In genomic region chr10:102970497-102970896, GRCh38 we compare ENCODE assay signal across 19 cellular contexts. TPM values are rescaled to one million over a fixed set of nuclear protein-coding genes. Genes with fewer than 3 reads are reported as not detected.
A peak's percentile ranks its signal among the peaks of the same experiment; 100 is the strongest.
DNase-seq lines count a peak whose midpoint lies in the region; ATAC-seq, FAIRE-seq and TF ChIP-seq lines count a peak whose summit lies in the region.
"Had no signal": no experiment of that assay in that cellular context is flagged by ENCODE, and none has a peak within 500 bp of the region (broad histone marks: within the 10 kb centered on the region; RNA-seq: fewer than 3 reads in every experiment).

No MANE protein-coding gene starts in this region.

- H3K23ac ChIP-seq in IMR-90 (ENCODE audit: low read depth, low read length) = 0 out of 2 replicates have a peak overlapping the region, but pooled peaks have one; percentile 29

- H3K27me3 ChIP-seq in IMR-90 (ENCODE audit: control insufficient read depth, insufficient read depth, low read length) (no peaks in the 10 kb centered on the region), K562 (ENCODE audit: control insufficient read depth in 2 of 2, insufficient read depth in 2 of 2, low read length in 2 of 2) (no peaks in the 10 kb centered on the region), small intestine (ENCODE audit: control insufficient read depth in 2 of 2, insufficient read depth in 2 of 2, low read length in 2 of 2) (no peaks in the 10 kb centered on the region)

- no peak for TF ChIP-seq EP300 in K562 (IDR thresholded peaks at IDR 0.05; ENCODE audit: low read length)

- CTCF ChIA-PET in IMR-90 (lab: Yijun Ruan, JAX) = no interaction called here
- CTCF ChIA-PET in K562 (lab: Yijun Ruan, JAX; ENCODE audit: low intra/inter-chr PET ratio) = no interaction called here

- H2BK5ac ChIP-seq in IMR-90 (ENCODE audit: low read depth, low read length, poor library complexity, severe bottlenecking) = no peak overlapping the region

- H3K27ac ChIP-seq in IMR-90 (ENCODE audit: insufficient read depth, low read length) (no peak overlapping the region), K562 (ENCODE audit: extremely low read depth, low read depth, low read length) (no peak overlapping the region), small intestine (ENCODE audit: low read depth in 1 of 2, low read length in 1 of 2) (no peak overlapping the region)
- H3K27ac ChIP-seq: HL-60 had no signal

- no peaks in the 10 kb centered on the region for H3K79me2 ChIP-seq in K562 (ENCODE audit: control insufficient read depth, insufficient read depth, low read length)

- TF ChIP-seq POLR2A in IMR-90 (IDR thresholded peaks at IDR 0.05; ENCODE audit: low read depth, low read length) = no peak
- no peak for TF ChIP-seq POLR2A in K562 (conservative IDR thresholded peaks at IDR 0.05)

- H4K91ac ChIP-seq in IMR-90 (ENCODE audit: insufficient read depth, low read depth, low read length) = no peak overlapping the region; the same call in 1 of the 2 replicates

- 0 out of 4 replicates have a peak overlapping the region, but pooled peaks of 1 of the 2 experiments have one; percentile 5 for H4K8ac ChIP-seq in IMR-90 (ENCODE audit: low read depth in 2 of 2, low read length in 2 of 2)

- peaks cover 17 to 61% of the 10 kb centered on the region in 2 experiments for H3K79me1 ChIP-seq in IMR-90 (ENCODE audit: low read depth in 1 of 2, low read length in 2 of 2)

- no peak overlapping the region for H2BK20ac ChIP-seq in IMR-90 (ENCODE audit: low read depth, low read length)

- intact Hi-C loops in IMR-90 (cut with micrococcal nuclease) (no loop called here), K562 (cut with micrococcal nuclease) (no loop called here), sciatic nerve (cut with DNase I) (no loop called here)

- DNase-seq in AG08395 (ENCODE audit: low spot score) = peak; percentile 9
- DNase-seq in EH (ENCODE audit: low read depth) = peak; percentile 47
- DNase-seq in IMR-90 = no peak
- DNase-seq in K562 (ENCODE audit: extremely low read depth in 1 of 4, low spot score in 3 of 4) = no peak
- DNase-seq in sciatic nerve (ENCODE audit: low spot score) = no peak
- DNase-seq in small intestine = no peak
- DNase-seq: 8988T; CD8-positive, alpha-beta T cell; COR-L47; DMS153; DMS79 treated with DMSO at 0.1 percent for 48 hours; GDM1; HCEC 1CT; KG1 had no signal

- H2AFZ ChIP-seq in IMR-90 (replicated peaks; ENCODE audit: low read length, poor library complexity) = no peak overlapping the region
- no peak overlapping the region for H2AFZ ChIP-seq in K562 (ENCODE audit: low read depth, low read length)

- H4K20me1 ChIP-seq in IMR-90 (ENCODE audit: insufficient read depth, low read length) (peaks cover 7% of the 10 kb centered on the region; the same call in 1 of the 2 replicates), K562 (replicated peaks; ENCODE audit: control insufficient read depth, insufficient read depth, low read length) (no peaks in the 10 kb centered on the region)

- no peak overlapping the region for H2AK9ac ChIP-seq in IMR-90 (replicated peaks; ENCODE audit: low read depth, low read length, poor library complexity)

- no peak for FAIRE-seq in K562 (lab: Jason Lieb, UNC)
- FAIRE-seq in small intestine (lab: Jason Lieb, UNC) = no peak
- FAIRE-seq: D721Med, GM18507 had no signal

- in situ Hi-C loops in IMR-90 (cut with MboI; ENCODE audit: low sequenced_read_pairs) = no loop called here
- in situ Hi-C loops in K562 (cut with MboI) = no loop called here

- no peak overlapping the region for H3K4ac ChIP-seq in IMR-90 (ENCODE audit: low read depth, low read length)

- no peak for TF ChIP-seq CTCF in IMR-90 (conservative IDR thresholded peaks at IDR 0.05; ENCODE audit: low read depth, low read length)
- no peak for TF ChIP-seq CTCF in K562 (IDR thresholded peaks at IDR 0.05 in 2 of 3, conservative IDR thresholded peaks at IDR 0.05 in 1 of 3; ENCODE audit: insufficient read depth in 2 of 3, low read depth in 1 of 3, low read length in 3 of 3)

- no peaks in the 10 kb centered on the region for H3K36me3 ChIP-seq in IMR-90 (ENCODE audit: control insufficient read depth, insufficient read depth, low read length)
- no peaks in the 10 kb centered on the region for H3K36me3 ChIP-seq in K562 (ENCODE audit: control insufficient read depth, insufficient read depth, low read length)
- H3K36me3 ChIP-seq in small intestine (ENCODE audit: control insufficient read depth in 2 of 2, insufficient read depth in 2 of 2, low read length in 2 of 2) = no peaks in the 10 kb centered on the region

- H3K14ac ChIP-seq in IMR-90 (replicated peaks; ENCODE audit: low read depth, low read length) = peak overlapping the region; percentile 50; the same call in 1 of the 2 replicates

- H3K4me3 ChIP-seq in IMR-90 (ENCODE audit: insufficient read depth, low read depth, low read length) (no peak overlapping the region), K562 (no peak overlapping the region), small intestine (ENCODE audit: low read depth in 1 of 2, low read length in 2 of 2) (no peak overlapping the region)

- H3K56ac ChIP-seq in IMR-90 (ENCODE audit: extremely low read depth, insufficient read depth, low read length) = no peak overlapping the region

- no peak overlapping the region for H2BK120ac ChIP-seq in IMR-90 (ENCODE audit: low read depth, low read length)

- peaks cover 4% of the 10 kb centered on the region; the same call in 1 of the 2 replicates for H3K4me1 ChIP-seq in IMR-90 (ENCODE audit: control insufficient read depth, insufficient read depth, low read length)
- peaks cover under 1 to 4% of the 10 kb centered on the region in 2 experiments; a peak in 2 of 5 replicates for H3K4me1 ChIP-seq in K562 (replicated peaks in 1 of 2; ENCODE audit: control insufficient read depth in 2 of 2, insufficient read depth in 2 of 2, low read length in 2 of 2)
- peaks cover 0 to 2% of the 10 kb centered on the region in 2 donors for H3K4me1 ChIP-seq in small intestine (ENCODE audit: control insufficient read depth in 2 of 2, insufficient read depth in 1 of 2, low read depth in 1 of 2, low read length in 1 of 2)

- H4K5ac ChIP-seq in IMR-90 (ENCODE audit: low read depth, low read length) = no peak overlapping the region

- no peak overlapping the region for H2BK15ac ChIP-seq in IMR-90 (ENCODE audit: low read depth, low read length)

- H3K9me3 ChIP-seq in IMR-90 (ENCODE audit: control insufficient read depth, insufficient read depth, low read length) = no peaks in the 10 kb centered on the region
- no peaks in the 10 kb centered on the region for H3K9me3 ChIP-seq in K562 (replicated peaks; ENCODE audit: control insufficient read depth, insufficient read depth, low read depth, low read length)
- H3K9me3 ChIP-seq in small intestine (ENCODE audit: control insufficient read depth, low read depth) = no peaks in the 10 kb centered on the region

- BruUV-seq in IMR-90 (replicated peaks; lab: Mats Ljungman, UMichigan) (no TSS peak), K562 (replicated peaks; lab: Mats Ljungman, UMichigan) (no TSS peak)

- POLR2A ChIA-PET in IMR-90 (lab: Charles Lee; ENCODE audit: unreplicated experiment) (no interaction called here), K562 (lab: Yijun Ruan, JAX) (no interaction called here)

- H2AK5ac ChIP-seq in IMR-90 (ENCODE audit: low read depth, low read length) = no peak overlapping the region

- no peak overlapping the region for H3K18ac ChIP-seq in IMR-90 (ENCODE audit: low read depth, low read length)

- ATAC-seq in IMR-90 (ENCODE audit: low read depth) = no peak
- ATAC-seq in K562 = no peak
- ATAC-seq in sciatic nerve = no peak
- no peak for ATAC-seq in GM21515 (IDR thresholded peaks at IDR 0.05; ENCODE audit: unreplicated experiment)
- ATAC-seq in GM21825 (IDR thresholded peaks at IDR 0.05; ENCODE audit: unreplicated experiment) = no peak
- ATAC-seq: CD8-positive, alpha-beta T cell had no signal

- no peak overlapping the region for H3K4me2 ChIP-seq in IMR-90 (ENCODE audit: low read depth, low read length)
- no peak overlapping the region for H3K4me2 ChIP-seq in K562 (ENCODE audit: insufficient read depth, low read length)

- H3K9me1 ChIP-seq in IMR-90 (ENCODE audit: insufficient read depth, low read length) (0 out of 2 replicates have a peak, but pooled peaks cover 7% of the 10 kb centered on the region), K562 (ENCODE audit: control insufficient read depth, insufficient read depth, low read length) (no peaks in the 10 kb centered on the region)

- no peak for TF ChIP-seq RAD21 in IMR-90 (IDR thresholded peaks at IDR 0.05; ENCODE audit: low read length)
- TF ChIP-seq RAD21 in K562 (CRISPR knock-in tag; conservative IDR thresholded peaks at IDR 0.05 in 1 of 2, IDR thresholded peaks at IDR 0.05 in 1 of 2) = no peak

- H3K9ac ChIP-seq in IMR-90 (ENCODE audit: low read depth, low read length) = no peak overlapping the region
- H3K9ac ChIP-seq in K562 (ENCODE audit: insufficient read depth in 1 of 2, low read depth in 2 of 2, low read length in 2 of 2) = no peak overlapping the region

- dilution Hi-C loops in IMR-90 (cut with HindIII; ENCODE audit: low sequenced_read_pairs, unreplicated experiment) = no loop called here

TF ChIP-seq in IMR-90, 13 proteins besides CTCF, POLR2A, EP300 and RAD21 (continues in another document):
- TF ChIP-seq MXI1 (IDR thresholded peaks at IDR 0.05; ENCODE audit: borderline replicate concordance, low read depth, low read length) = no peak

RNA-seq across cellular contexts. Expression of gene CNNM2, which starts 52.4 kb away (rescaled TPM):
- total RNA-seq in IMR-90 (2012; rRNA removed) (5.6 and 6.4 TPM in 2 replicates), K562 (2014; rRNA removed) (4.0 and 5.9 TPM in 2 replicates), K562 (2014; rRNA removed; fragmentation: Illumina TruSeq; extraction: Trizol) (1.2 and 1.4 TPM in 2 replicates), K562 (2015; rRNA removed; fragmentation: Illumina TruSeq; extraction: Trizol) (1.2 and 1.5 TPM in 2 replicates), K562 (2021) (5.0 and 5.7 TPM in 2 replicates), sciatic nerve (11.1 TPM)
- polyA plus RNA-seq in IMR-90 (2012; rRNA removed) (4.7 and 5.6 TPM in 2 replicates), K562 (2011; rRNA removed) (1.3 and 1.7 TPM in 2 replicates), K562 (2014; fragmentation: Illumina TruSeq; extraction: Trizol) (2.1 and 2.7 TPM in 2 replicates), K562 (2014; fragmentation: Nextera tagmentation; extraction: Ambion mirVana) (under 1 TPM; 0.21 to 0.23 TPM), K562 (2014; rRNA removed) (0.93 and 2.2 TPM in 2 replicates), small intestine (1 to 10 TPM in 2 of 3 donors, under 1 TPM in 1; 0.45 to 3.3 (median 1.1) TPM)
- 4.4 and 9.1 TPM in 2 replicates for polyA plus RNA-seq in IMR-90 (2012; cell fraction: cytosol; rRNA removed)
- polyA plus RNA-seq in IMR-90 (2012; cell fraction: nucleus; rRNA removed; ENCODE audit: low replicate concordance) = 9.1 and 11.0 TPM in 2 replicates
- total RNA-seq in K562 (2011; cell fraction: chromatin; rRNA removed; ENCODE audit: low replicate concordance) = 12.8 and 21.8 TPM in 2 replicates
- total RNA-seq in K562 (2011; cell fraction: nucleolus; rRNA removed) = 8.7 and 9.2 TPM in 2 replicates
- 8.9 and 12.8 TPM in 2 replicates for total RNA-seq in K562 (2011; cell fraction: nucleoplasm; rRNA removed)
- polyA plus RNA-seq in K562 (2011; cell fraction: cytosol; rRNA removed) = 1.2 and 2.0 TPM in 2 replicates
- 2.6 and 5.1 TPM in 2 replicates for polyA plus RNA-seq in K562 (2011; cell fraction: nucleus; rRNA removed)
- polyA plus RNA-seq in K562 (2012) = 4.0 and 4.6 TPM in 2 replicates
- polyA minus RNA-seq in K562 (2011; rRNA and poly(A)+ RNA removed) = 2.2 and 2.8 TPM in 2 replicates
- 1.9 and 2.9 TPM in 2 replicates for polyA minus RNA-seq in K562 (2011; cell fraction: cytosol; rRNA and poly(A)+ RNA removed)
- polyA minus RNA-seq in K562 (2011; cell fraction: nucleus; rRNA and poly(A)+ RNA removed) = 2.6 and 4.9 TPM in 2 replicates

Comparison
In these comparisons a context has a peak if more than half of its experiments do, and no peak if none do; other contexts are left out.
1. DNase-seq: peak in AG08395 (single experiment) and EH (single experiment); none in IMR-90 (single experiment), K562 (0 of 4), sciatic nerve (single experiment) and small intestine (single experiment).